Comparison of ENCODE assay signal across 20 cellular contexts in genomic region chr2:189252991-189253680, GRCh38.
A peak's percentile ranks its signal among the peaks of the same experiment; 100 is the strongest.
DNase-seq lines count a peak whose midpoint lies in the region; ATAC-seq and TF ChIP-seq lines count a peak whose summit lies in the region.
"Had no signal": no experiment of that assay in that cellular context is flagged by ENCODE, and none has a peak within 500 bp of the region (broad histone marks: within the 10 kb centered on the region; RNA-seq: fewer than 3 reads in every experiment).

No MANE protein-coding gene starts in this region.

- peak overlapping the region; percentile 27 for H3K9ac ChIP-seq in SK-N-MC (ENCODE audit: insufficient read length)

- H3K36me3 ChIP-seq in SK-N-MC (ENCODE audit: insufficient read depth, low read length), result no peaks in the 10 kb centered on the region
- no peaks in the 10 kb centered on the region for H3K36me3 ChIP-seq in hepatocyte (replicated peaks; ENCODE audit: insufficient read depth, low read depth)
- H3K36me3 ChIP-seq in tibial artery, result no peaks in the 10 kb centered on the region
- H3K36me3 ChIP-seq: cardiac muscle cell, right lobe of liver had no signal

- H3K9me3 ChIP-seq in SK-N-MC (ENCODE audit: low read depth, low read length), result no peaks in the 10 kb centered on the region
- H3K9me3 ChIP-seq in hepatocyte (ENCODE audit: low read depth), result no peaks in the 10 kb centered on the region
- H3K9me3 ChIP-seq in tibial artery, result no peaks in the 10 kb centered on the region
- H3K9me3 ChIP-seq: right lobe of liver had no signal

- H3K27ac ChIP-seq in SK-N-MC (peak overlapping the region; percentile 88), hepatocyte (peak overlapping the region; percentile 62), tibial artery (peak overlapping the region; percentile 43 to 58)
- H3K27ac ChIP-seq: 22Rv1, C4-2B, cardiac muscle cell, right lobe of liver had no signal

- H3K9me2 ChIP-seq in hepatocyte (replicated peaks; ENCODE audit: insufficient read depth), result no peaks in the 10 kb centered on the region

- DNase-seq in NCI-H2227 treated with DMSO at 0.1 percent for 48 hours (lab: John Stamatoyannopoulos, UW) (peak; percentile 37), NCI-H2227 (lab: John Stamatoyannopoulos, UW; ENCODE audit: unreplicated experiment) (no peak), SK-N-MC (ENCODE audit: low read depth, low spot score) (peak; percentile 50), hepatocyte (ENCODE audit: low spot score) (no peak), tibial artery (no peak), left lobe of liver (ENCODE audit: low spot score) (no peak), cortex of kidney (lab: John Stamatoyannopoulos, UW) (no peak)
- no peak for DNase-seq in naive thymus-derived CD8-positive, alpha-beta T cell
- DNase-seq: activated CD4-positive, alpha-beta T cell treated with anti-CD3 and anti-CD28 coated beads for 4 hours; DMS 273 treated with DMSO at 0.1 percent for 48 hours; GF-D8; left ventricle myocardium superior; NCI-H1694 treated with DMSO at 0.1 percent for 48 hours; NCI-H345; right lobe of liver; stimulated activated naive CD4-positive, alpha-beta T cell treated with Interleukin-2 at 50 U/mL for 16 hours had no signal

- no peaks in the 10 kb centered on the region for H4K20me1 ChIP-seq in hepatocyte (ENCODE audit: insufficient read depth, poor library complexity, severe bottlenecking)

- intact Hi-C loops in tibial artery (cut with DNase I; ENCODE audit: low total_unique reads), result no loop called here

- H2AFZ ChIP-seq in hepatocyte, result no peak overlapping the region

- TF ChIP-seq CTCF in hepatocyte (IDR thresholded peaks at IDR 0.05; ENCODE audit: poor library complexity) (no peak), tibial artery (IDR thresholded peaks at IDR 0.05) (no peak)

- H3K4me1 ChIP-seq in hepatocyte (ENCODE audit: insufficient read depth), result peaks cover 17% of the 10 kb centered on the region
- H3K4me1 ChIP-seq in tibial artery, result peaks cover 0 to 47% (median 12%) of the 10 kb centered on the region in 4 donors
- H3K4me1 ChIP-seq: right lobe of liver had no signal

- H3K4me2 ChIP-seq in hepatocyte, result peak overlapping the region; percentile 39

- no peaks in the 10 kb centered on the region for H3K4me1 Mint-ChIP-seq in naive thymus-derived CD8-positive, alpha-beta T cell

- H3K27me3 Mint-ChIP-seq in naive thymus-derived CD8-positive, alpha-beta T cell, result peaks cover 0 to 2% (median 0%) of the 10 kb centered on the region in 5 donors

- no peaks in the 10 kb centered on the region for H3K79me2 ChIP-seq in hepatocyte

- no peak overlapping the region for H3K4me3 Mint-ChIP-seq in naive thymus-derived CD8-positive, alpha-beta T cell

- H3K27me3 ChIP-seq in hepatocyte, result no peaks in the 10 kb centered on the region
- H3K27me3 ChIP-seq in tibial artery, result no peaks in the 10 kb centered on the region
- H3K27me3 ChIP-seq: cardiac muscle cell, right lobe of liver had no signal

- H3K27ac Mint-ChIP-seq in naive thymus-derived CD8-positive, alpha-beta T cell, result no peak overlapping the region

- POLR2A ChIA-PET in naive thymus-derived CD8-positive, alpha-beta T cell (lab: Charles Lee), result no interaction called here

- H3K36me3 Mint-ChIP-seq in naive thymus-derived CD8-positive, alpha-beta T cell, result peaks cover 0 to 5% (median 4%) of the 10 kb centered on the region in 3 donors

- WGBS in hepatocyte (ENCODE audit: low lambda C conversion rate, missing lambda C conversion rate), result 68% methylated on average over 6 of the region's 6 CpGs

- H3K9me3 Mint-ChIP-seq in naive thymus-derived CD8-positive, alpha-beta T cell, result peaks cover 0 to 2% (median 0%) of the 10 kb centered on the region in 9 donors

- peak overlapping the region; percentile 44 for H3K4me3 ChIP-seq in SK-N-MC
- H3K4me3 ChIP-seq in hepatocyte, result no peak overlapping the region
- no peak overlapping the region for H3K4me3 ChIP-seq in tibial artery
- H3K4me3 ChIP-seq: cardiac muscle cell, right lobe of liver had no signal

- no peak for ATAC-seq in left lobe of liver
- no peak for ATAC-seq in naive thymus-derived CD8-positive, alpha-beta T cell
- ATAC-seq: esophagus mucosa, left ventricle myocardium superior, right lobe of liver had no signal

Comparison
In these comparisons a context has a peak if more than half of its experiments do, and no peak if none do; other contexts are left out.
1. DNase-seq: peak in NCI-H2227 treated with DMSO at 0.1 percent for 48 hours (single experiment) and SK-N-MC (single experiment); none in NCI-H2227 (single experiment), hepatocyte (single experiment), tibial artery (0 of 2), left lobe of liver (single experiment), cortex of kidney (single experiment) and naive thymus-derived CD8-positive, alpha-beta T cell (0 of 10).
2. Peak in every context shown above with its lines, with median percentiles within 50 percentile points of each other: H3K27ac ChIP-seq.